In the genomic region with DNA sequence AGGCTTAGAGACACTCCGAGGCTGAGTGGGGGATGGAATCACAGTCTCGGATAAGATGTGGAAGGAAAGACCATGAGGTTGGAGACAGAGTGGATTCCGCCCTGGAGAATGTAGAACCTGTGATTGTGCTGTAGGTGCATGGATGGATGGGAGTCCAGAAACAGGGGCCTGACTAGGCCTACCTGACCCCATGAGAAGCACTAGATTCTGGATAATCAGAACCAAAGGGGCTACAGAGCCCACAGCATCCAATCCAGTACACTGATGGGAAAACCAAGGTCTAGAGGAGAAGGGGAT, we compare ENCODE assay signal across 1 cellular context.
TF ChIP-seq lines count a peak whose summit lies in the region.

No MANE protein-coding gene starts in this region.

TF ChIP-seq in GM12878, 131 proteins besides CTCF, POLR2A, EP300 and RAD21:
- TF ChIP-seq CBX3 (IDR thresholded peaks at IDR 0.05; ENCODE audit: borderline replicate concordance, low read depth) = no peak
- 0 out of 2 replicates have a peak, but pooled peaks have one; percentile 37 for TF ChIP-seq MTA3 (IDR thresholded peaks at IDR 0.05; ENCODE audit: borderline replicate concordance, low read length)
- peak; percentile 2; the same call in 1 of the 2 replicates for TF ChIP-seq YY1 (IDR thresholded peaks at IDR 0.05; ENCODE audit: low read depth, low read length)
- TF ChIP-seq, protein P1, sequence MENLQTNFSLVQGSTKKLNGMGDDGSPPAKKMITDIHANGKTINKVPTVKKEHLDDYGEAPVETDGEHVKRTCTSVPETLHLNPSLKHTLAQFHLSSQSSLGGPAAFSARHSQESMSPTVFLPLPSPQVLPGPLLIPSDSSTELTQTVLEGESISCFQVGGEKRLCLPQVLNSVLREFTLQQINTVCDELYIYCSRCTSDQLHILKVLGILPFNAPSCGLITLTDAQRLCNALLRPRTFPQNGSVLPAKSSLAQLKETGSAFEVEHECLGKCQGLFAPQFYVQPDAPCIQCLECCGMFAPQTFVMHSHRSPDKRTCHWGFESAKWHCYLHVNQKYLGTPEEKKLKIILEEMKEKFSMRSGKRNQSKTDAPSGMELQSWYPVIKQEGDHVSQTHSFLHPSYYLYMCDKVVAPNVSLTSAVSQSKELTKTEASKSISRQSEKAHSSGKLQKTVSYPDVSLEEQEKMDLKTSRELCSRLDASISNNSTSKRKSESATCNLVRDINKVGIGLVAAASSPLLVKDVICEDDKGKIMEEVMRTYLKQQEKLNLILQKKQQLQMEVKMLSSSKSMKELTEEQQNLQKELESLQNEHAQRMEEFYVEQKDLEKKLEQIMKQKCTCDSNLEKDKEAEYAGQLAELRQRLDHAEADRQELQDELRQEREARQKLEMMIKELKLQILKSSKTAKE (IDR thresholded peaks at IDR 0.05; ENCODE audit: low read depth, poor library complexity, severe bottlenecking) = no peak
- TF ChIP-seq RB1 (IDR thresholded peaks at IDR 0.05; ENCODE audit: borderline replicate concordance) = no peak
- peak; percentile 1; the same call in 1 of the 2 replicates for TF ChIP-seq IKZF1 (conservative IDR thresholded peaks at IDR 0.05)
TF ChIP-seq in GM12878: peak in this region for 3.
